ENCODE assay signal across 8 cellular contexts in genomic region chr14:24296341-24297157, GRCh38. TPM values are rescaled to one million over a fixed set of nuclear protein-coding genes. Genes with fewer than 3 reads are reported as not detected.
A peak's percentile ranks its signal among the peaks of the same experiment; 100 is the strongest.
DNase-seq lines count a peak whose midpoint lies in the region; ATAC-seq, FAIRE-seq and TF ChIP-seq lines count a peak whose summit lies in the region.

No MANE protein-coding gene starts in this region.

- 64 to 73% methylated on average over 8 to 12 of the region's 12 CpGs for WGBS in transverse colon (ENCODE audit: low coverage in 1 of 2), 2 donors

- in situ Hi-C loops in transverse colon (cut with MboI; ENCODE audit: low pct_ligation_motif_present in 1 of 4, low pct_unique_long_range_greater_than_20kb in 1 of 4, low sequenced_read_pairs in 3 of 4): loop anchor here in 1 of 4 donors (5.0 kb wide), 1 partner anchor 54 kb away; the partner anchor contains the start of gene TINF2

- peaks cover 18 to 43% (median 24%) of the 10 kb centered on the region in 4 donors for H3K4me1 ChIP-seq in transverse colon

- peak; percentile 54 for ATAC-seq in GM19463 (IDR thresholded peaks at IDR 0.05; ENCODE audit: unreplicated experiment)

- H3K27ac ChIP-seq in transverse colon: peak overlapping the region in 1 of 4 donors; percentile 28

- TF ChIP-seq EP300 in transverse colon (IDR thresholded peaks at IDR 0.05; ENCODE audit: low read depth): no peak

- DNase-seq in COR-L47 (lab: John Stamatoyannopoulos, UW): peak; percentile 51
- peak in 58 of 76 experiments; percentile 8 to 66 (median 36) for DNase-seq in HUDEP-2 (lab: John Stamatoyannopoulos, UW; ENCODE audit: unreplicated experiment in 76 of 76)
- peak; percentile 70 for DNase-seq in RCC 7860 (ENCODE audit: low spot score)
- DNase-seq in activated T-helper 1 cell treated with anti-CD3 and anti-CD28 coated beads, Interleukin-2, amount 50 U/mL, for 16 hours (ENCODE audit: low read depth in 1 of 2, low spot score in 1 of 2): peak; percentile 35 to 59
- DNase-seq in fibroblast of pulmonary artery (ENCODE audit: low read depth): peak; percentile 95
- DNase-seq in occipital lobe (lab: John Stamatoyannopoulos, UW): peak; percentile 16
- DNase-seq in transverse colon: peak; percentile 54

- peak; percentile 82 for TF ChIP-seq CTCF in fibroblast of pulmonary artery (IDR thresholded peaks at IDR 0.05; ENCODE audit: low read length, missing control alignments)
- TF ChIP-seq CTCF in transverse colon (IDR thresholded peaks at IDR 0.05): peak; percentile 49 to 70 (median 68)

- no peaks in the 10 kb centered on the region for H3K27me3 ChIP-seq in transverse colon

- no peak for FAIRE-seq in RCC 7860 (lab: Jason Lieb, UNC)

- H3K4me3 ChIP-seq in fibroblast of pulmonary artery (replicated peaks; ENCODE audit: low read depth, low read length) (no peak overlapping the region), transverse colon (no peak overlapping the region)

- intact Hi-C loops in transverse colon (cut with DNase I; ENCODE audit: low total_unique reads): loop anchor here (5.0 kb wide), 1 partner anchor 159 kb away; the partner anchor contains the start of gene PSME1

- peaks cover 0 to 23% (median 9%) of the 10 kb centered on the region in 4 donors for H3K36me3 ChIP-seq in transverse colon

- TF ChIP-seq POLR2A in transverse colon (IDR thresholded peaks at IDR 0.05): no peak

- no peaks in the 10 kb centered on the region for H3K9me3 ChIP-seq in transverse colon

RNA-seq across cellular contexts. Expression of gene DHRS1, which starts 3.0 kb away (rescaled TPM):
- total RNA-seq in occipital lobe (4.1 TPM), transverse colon (100 to 1,000 TPM in 1 of 4 donors, 10 to 100 TPM in 3; 84.2 to 106 (median 94.6) TPM)

RNA-seq across cellular contexts. Expression of gene NOP9, which starts 3.1 kb away (rescaled TPM):
- total RNA-seq in occipital lobe: 23.7 TPM
- 10 to 100 TPM; 18.8 to 20.9 (median 19.3) TPM for total RNA-seq in transverse colon

RNA-seq across cellular contexts. Expression of gene CIDEB, which starts 11.2 kb away (rescaled TPM):
- total RNA-seq in occipital lobe (3.4 TPM), transverse colon (100 to 1,000 TPM in 1 of 4 donors, 10 to 100 TPM in 2, 1 to 10 TPM in 1; 6.7 to 168 (median 23.6) TPM)

RNA-seq across cellular contexts. Expression of gene LTB4R2, which starts 13.4 kb away (rescaled TPM):
- total RNA-seq in occipital lobe (1.4 TPM), transverse colon (10 to 100 TPM in 1 of 4 donors, 1 to 10 TPM in 3; 4.4 to 81.5 (median 7.1) TPM)

RNA-seq across cellular contexts. Expression of gene LTB4R, which starts 14.8 kb away (rescaled TPM):
- 1.6 TPM for total RNA-seq in occipital lobe
- total RNA-seq in transverse colon: 1 to 10 TPM; 1.1 to 8.3 (median 6.2) TPM

Comparison
In these comparisons a context has a peak if more than half of its experiments do, and no peak if none do; other contexts are left out.
1. DNase-seq: peak in every context shown above with its lines; median percentile 95 in fibroblast of pulmonary artery; 70 in RCC 7860; 54 in transverse colon; 51 in COR-L47; 47 in activated T-helper 1 cell treated with anti-CD3 and anti-CD28 coated beads, Interleukin-2, amount 50 U/mL, for 16 hours; 36 in HUDEP-2; 16 in occipital lobe.
2. RNA of gene DHRS1, which starts 3.0 kb away (total RNA-seq): 84.2 to 106 TPM in transverse colon; 4.1 TPM in occipital lobe (single experiment); every median in the first group is over 10 times any median in the second.